Comparison of ENCODE assay signal across 8 cellular contexts in genomic region chr17:64661981-64662773, GRCh38. TPM values are rescaled to one million over a fixed set of nuclear protein-coding genes. Genes with fewer than 3 reads are reported as not detected.
DNase-seq lines count a peak whose midpoint lies in the region; ATAC-seq, FAIRE-seq and TF ChIP-seq lines count a peak whose summit lies in the region.

Gene SMURF2 (minus strand): TSS chr17:64662307. CDS start chr17:64661880, 427 bp downstream.

- H3K27me3 Mint-ChIP-seq in activated naive CD4-positive, alpha-beta T cell treated with anti-CD3 and anti-CD28 coated beads, Interleukin-2, amount 50 U/mL, for 24 hours: no peaks in the 10 kb centered on the region

- no peak for TF ChIP-seq RAD21 in SK-N-SH (IDR thresholded peaks at IDR 0.05; ENCODE audit: low read length)

- FAIRE-seq in pancreas (lab: Jason Lieb, UNC): no peak

- H3K27ac Mint-ChIP-seq in activated naive CD4-positive, alpha-beta T cell treated with anti-CD3 and anti-CD28 coated beads, Interleukin-2, amount 50 U/mL, for 24 hours: peak within 1 kb of the TSS; percentile 96

- in situ Hi-C loops in G401 (cut with HindIII; ENCODE audit: low sequenced_read_pairs): no loop called here

- peaks cover 65% of the 10 kb centered on the region for H3F3A ChIP-seq in SK-N-SH (replicated peaks; ENCODE audit: insufficient read depth)

- peak within 1 kb of the TSS; percentile 72 for H3K4me3 ChIP-seq in Jurkat, Clone E6-1 (ENCODE audit: low read length)
- H3K4me3 ChIP-seq in SK-N-SH (ENCODE audit: low read depth in 2 of 2, low read length in 1 of 2) (peak within 1 kb of the TSS; percentile 69 to 96), pancreas (peak within 1 kb of the TSS; percentile 51 to 75 (median 60)), thyroid gland (replicated peaks in 1 of 3) (peak within 1 kb of the TSS; percentile 66 to 86 (median 74))

- H3K79me2 ChIP-seq in SK-N-SH (ENCODE audit: insufficient read depth): peaks cover 73% of the 10 kb centered on the region

- peak within 1 kb of the TSS; percentile 79 for H3K4me2 ChIP-seq in SK-N-SH

- POLR2A ChIA-PET in SK-N-SH (lab: Yijun Ruan, JAX): interaction anchor here (0.6 to 1.7 kb wide), 7 partner anchors 9 to 516 kb away, joined by 3 to 15 read pairs (median 5); partner anchors contain the start of genes CEP95 and DDX5

- DNase-seq in G401 (ENCODE audit: low spot score) (peak; percentile 73), SK-N-SH (peak; percentile 100), head of caudate nucleus (peak; percentile 37 to 90 (median 83)), pancreas (peak; percentile 70 to 92 (median 82)), thyroid gland (peak; percentile 85 to 86)
- peak; percentile 39 for DNase-seq in Jurkat, Clone E6-1 (ENCODE audit: low read depth, low spot score)

- peaks cover 40% of the 10 kb centered on the region for H4K20me1 ChIP-seq in SK-N-SH (ENCODE audit: insufficient read depth)

- H3K9me3 ChIP-seq in SK-N-SH (no peaks in the 10 kb centered on the region), pancreas (no peaks in the 10 kb centered on the region), thyroid gland (no peaks in the 10 kb centered on the region)

- no peaks in the 10 kb centered on the region for H3K9me2 ChIP-seq in SK-N-SH

- H3K36me3 Mint-ChIP-seq in activated naive CD4-positive, alpha-beta T cell treated with anti-CD3 and anti-CD28 coated beads, Interleukin-2, amount 50 U/mL, for 24 hours: no peaks in the 10 kb centered on the region

- peak; percentile 30 for TF ChIP-seq CTCF in SK-N-SH (IDR thresholded peaks at IDR 0.05)
- no peak for TF ChIP-seq CTCF in pancreas (IDR thresholded peaks at IDR 0.05)
- peak in 1 of 6 experiments; percentile 13 for TF ChIP-seq CTCF in thyroid gland (IDR thresholded peaks at IDR 0.05)

- intact Hi-C loops in head of caudate nucleus (cut with DNase I): no loop called here
- intact Hi-C loops in pancreas (cut with DNase I): no loop called here
- intact Hi-C loops in thyroid gland (cut with DNase I): loop anchor here (10.0 kb wide), 1 partner anchor 73 kb away; no protein-coding TSS in a partner anchor

- no peak for TF ChIP-seq EP300 in SK-N-SH (IDR thresholded peaks at IDR 0.05; ENCODE audit: borderline replicate concordance in 1 of 2, low read depth in 1 of 2, low read length in 1 of 2)

- peak within 1 kb of the TSS; percentile 95 for H2AFZ ChIP-seq in SK-N-SH (ENCODE audit: low read depth)

- H3K4me1 Mint-ChIP-seq in activated naive CD4-positive, alpha-beta T cell treated with anti-CD3 and anti-CD28 coated beads, Interleukin-2, amount 50 U/mL, for 24 hours: peaks cover 37% of the 10 kb centered on the region

- peak; percentile 69 to 94 for TF ChIP-seq POLR2A in thyroid gland (IDR thresholded peaks at IDR 0.05)

- under 1% methylated on average over 23 of the region's 94 CpGs for WGBS in SK-N-SH (ENCODE audit: low lambda C conversion rate)
- 1 to 2% methylated on average over 40 to 94 of the region's 94 CpGs for WGBS in pancreas, 2 donors
- WGBS in thyroid gland, 2 donors: 2% methylated on average over 11 to 13 of the region's 94 CpGs

- ATAC-seq in GM21619 (IDR thresholded peaks at IDR 0.05; ENCODE audit: unreplicated experiment): peak; percentile 77
- ATAC-seq in pancreas: peak; percentile 88 to 93 (median 92)

- H3K9ac ChIP-seq in SK-N-SH: peak within 1 kb of the TSS; percentile 89

- H3K27ac ChIP-seq in SK-N-SH (ENCODE audit: low read depth in 2 of 2, low read length in 1 of 2): peak within 1 kb of the TSS; percentile 84 to 92
- H3K27ac ChIP-seq in pancreas: peak within 1 kb of the TSS; percentile 65 to 91 (median 88)
- peak within 1 kb of the TSS; percentile 79 to 83 (median 83) for H3K27ac ChIP-seq in thyroid gland

- H3K4me3 Mint-ChIP-seq in activated naive CD4-positive, alpha-beta T cell treated with anti-CD3 and anti-CD28 coated beads, Interleukin-2, amount 50 U/mL, for 24 hours: peak within 1 kb of the TSS; percentile 97

- CTCF ChIA-PET in SK-N-SH (lab: Yijun Ruan, JAX): interaction anchor here (0.6 to 1.5 kb wide), 5 partner anchors 13 to 242 kb away, joined by 3 to 8 read pairs (median 3); no protein-coding TSS in a partner anchor

- no peaks in the 10 kb centered on the region for H3K9me3 Mint-ChIP-seq in activated naive CD4-positive, alpha-beta T cell treated with anti-CD3 and anti-CD28 coated beads, Interleukin-2, amount 50 U/mL, for 24 hours

- peaks cover 0 to 14% of the 10 kb centered on the region in 2 experiments for H3K36me3 ChIP-seq in SK-N-SH (replicated peaks in 1 of 2; ENCODE audit: control insufficient read depth in 1 of 2, insufficient read depth in 2 of 2, low read length in 1 of 2)
- H3K36me3 ChIP-seq in pancreas: no peaks in the 10 kb centered on the region
- H3K36me3 ChIP-seq in thyroid gland: no peaks in the 10 kb centered on the region

- H3K4me1 ChIP-seq in SK-N-SH (ENCODE audit: control insufficient read depth in 1 of 2, insufficient read depth in 2 of 2, low read depth in 1 of 2, low read length in 1 of 2) (peaks cover 6 to 20% of the 10 kb centered on the region in 2 experiments), pancreas (peaks cover 0 to 26% (median 17%) of the 10 kb centered on the region in 3 donors), thyroid gland (peaks cover 22 to 27% of the 10 kb centered on the region in 2 donors)

- H3K27me3 ChIP-seq in SK-N-SH (ENCODE audit: insufficient read depth) (no peaks in the 10 kb centered on the region), pancreas (no peaks in the 10 kb centered on the region), thyroid gland (no peaks in the 10 kb centered on the region)

TF ChIP-seq in SK-N-SH, 30 proteins besides CTCF, POLR2A, EP300 and RAD21 (continues in another document):
- no peak for TF ChIP-seq NRF1 (IDR thresholded peaks at IDR 0.05; ENCODE audit: low read depth, low read length)
- TF ChIP-seq YY1 (IDR thresholded peaks at IDR 0.05; ENCODE audit: low read depth): no peak
- no peak for TF ChIP-seq PBX3 (IDR thresholded peaks at IDR 0.05)
- no peak for TF ChIP-seq TCF12 (IDR thresholded peaks at IDR 0.05)
- TF ChIP-seq SIN3A (IDR thresholded peaks at IDR 0.05; ENCODE audit: borderline replicate concordance, low read depth, low read length): no peak
- peak; percentile 96 for TF ChIP-seq POLR2AphosphoS5 (IDR thresholded peaks at IDR 0.05; ENCODE audit: low read depth, low read length)
- no peak for TF ChIP-seq FOSL2 (IDR thresholded peaks at IDR 0.05; ENCODE audit: borderline replicate concordance, low read depth)
- no peak for TF ChIP-seq USF2 (IDR thresholded peaks at IDR 0.05; ENCODE audit: borderline replicate concordance, low read depth, low read length)
- no peak for TF ChIP-seq ZBTB33 (IDR thresholded peaks at IDR 0.05; ENCODE audit: borderline replicate concordance, low read depth)
- TF ChIP-seq SMC3 (IDR thresholded peaks at IDR 0.05; ENCODE audit: low read depth, low read length): no peak
- TF ChIP-seq GATA2 (CRISPR knock-in tag; IDR thresholded peaks at IDR 0.05): no peak
- peak; percentile 2 for TF ChIP-seq CHD2 (IDR thresholded peaks at IDR 0.05; ENCODE audit: low read length, partially characterized antibody)
- no peak for TF ChIP-seq USF1 (IDR thresholded peaks at IDR 0.05; ENCODE audit: borderline replicate concordance, low read depth)

RNA-seq across cellular contexts. Expression of gene SMURF2, which starts in this region (rescaled TPM):
- total RNA-seq in G401 (2014; rRNA removed; shearing (Covaris generic)): 34.8 and 44.1 TPM in 2 replicates
- polyA plus RNA-seq in Jurkat, Clone E6-1 (2012; ENCODE audit: insufficient read depth, insufficient read length): 8.7 TPM
- polyA plus RNA-seq in SK-N-SH (2012; rRNA removed) (36.6 and 52.4 TPM in 2 replicates), pancreas (1 to 10 TPM; 3.0 to 6.0 TPM)
- 48.8 and 53.0 TPM in 2 replicates for polyA plus RNA-seq in SK-N-SH (2012; cell fraction: cytosol; rRNA removed)
- 45.2 and 104 TPM in 2 replicates for polyA plus RNA-seq in SK-N-SH (2012; cell fraction: nucleus; rRNA removed)
- total RNA-seq in pancreas (10 to 100 TPM in 2 of 6 donors, 1 to 10 TPM in 4; 6.6 to 17.1 (median 8.5) TPM), thyroid gland (10 to 100 TPM; 26.3 to 39.0 (median 29.6) TPM)

Comparison
In these comparisons a context has a peak if more than half of its experiments do, and no peak if none do; other contexts are left out.
1. Peak in every context shown above with its lines: DNase-seq, ATAC-seq, H3K4me3 ChIP-seq and H3K27ac ChIP-seq.
2. DNase-seq: peak in every context shown above with its lines; median percentile 100 in SK-N-SH; 86 in thyroid gland; 83 in head of caudate nucleus; 82 in pancreas; 73 in G401; 39 in Jurkat, Clone E6-1.